Comparison of ENCODE assay signal across 1 cellular context in the genomic region with DNA sequence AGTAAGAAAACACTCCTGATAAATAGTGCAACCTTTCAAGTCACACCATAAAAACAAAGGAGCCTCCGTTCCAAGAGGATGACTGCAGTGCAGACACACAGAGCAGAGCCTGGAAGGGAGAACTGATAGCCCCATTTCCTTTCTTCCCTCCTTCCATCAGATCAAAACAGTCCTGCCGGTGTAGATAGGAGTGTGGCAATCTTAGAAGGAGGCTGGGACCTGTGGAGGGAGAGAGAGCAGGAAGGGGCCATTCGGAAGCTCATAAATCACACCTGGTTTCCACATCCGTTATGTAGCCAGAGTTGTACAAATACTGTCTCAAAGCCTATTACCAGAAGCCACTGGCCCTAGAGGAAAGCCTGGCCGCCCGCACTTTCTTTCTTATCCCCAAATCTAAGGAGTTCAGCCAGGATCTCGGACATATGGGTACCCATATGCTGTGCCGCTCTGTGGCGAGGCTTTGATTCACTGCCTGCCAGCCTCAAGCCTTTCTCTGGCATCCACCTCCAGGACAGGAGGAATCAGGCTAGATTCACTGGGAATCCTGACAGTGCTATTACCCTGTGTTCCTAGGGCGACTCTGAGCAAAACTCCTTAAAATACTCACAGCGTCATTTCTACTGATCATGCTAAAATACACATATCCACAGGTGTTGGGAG.
TF ChIP-seq lines count a peak whose summit lies in the region.

No MANE protein-coding gene starts in this region.

TF ChIP-seq in K562, 482 proteins besides CTCF, POLR2A, EP300 and RAD21 (continued from another document and continues in another):
- TF ChIP-seq RNF2 (IDR thresholded peaks at IDR 0.05), result peak; percentile 98
- TF ChIP-seq CCNT2 (IDR thresholded peaks at IDR 0.05; ENCODE audit: borderline replicate concordance, extremely low read depth, insufficient read length, low read depth, low read length), result peak; percentile 79
- no peak; the same call in 1 of the 2 replicates for TF ChIP-seq ZNF311 (CRISPR knock-in tag; IDR thresholded peaks at IDR 0.05)
- TF ChIP-seq FOXK1 (CRISPR knock-in tag; IDR thresholded peaks at IDR 0.05; ENCODE audit: borderline replicate concordance), result no peak
- no peak for TF ChIP-seq ZNF347 (CRISPR knock-in tag; IDR thresholded peaks at IDR 0.05; ENCODE audit: low read depth)
- TF ChIP-seq HEY1 (CRISPR knock-in tag; IDR thresholded peaks at IDR 0.05; ENCODE audit: borderline replicate concordance), result no peak
- peak; percentile 95 for TF ChIP-seq SOX6 (IDR thresholded peaks at IDR 0.05)
- peak; percentile 73; the same call in 1 of the 2 replicates for TF ChIP-seq ZNF175 (CRISPR knock-in tag; IDR thresholded peaks at IDR 0.05; ENCODE audit: low read depth)
- TF ChIP-seq ZNF561 (CRISPR knock-in tag; conservative IDR thresholded peaks at IDR 0.05), result no peak
- TF ChIP-seq MTA1 (IDR thresholded peaks at IDR 0.05; ENCODE audit: borderline replicate concordance), result peak; percentile 67
- TF ChIP-seq, protein P1, sequence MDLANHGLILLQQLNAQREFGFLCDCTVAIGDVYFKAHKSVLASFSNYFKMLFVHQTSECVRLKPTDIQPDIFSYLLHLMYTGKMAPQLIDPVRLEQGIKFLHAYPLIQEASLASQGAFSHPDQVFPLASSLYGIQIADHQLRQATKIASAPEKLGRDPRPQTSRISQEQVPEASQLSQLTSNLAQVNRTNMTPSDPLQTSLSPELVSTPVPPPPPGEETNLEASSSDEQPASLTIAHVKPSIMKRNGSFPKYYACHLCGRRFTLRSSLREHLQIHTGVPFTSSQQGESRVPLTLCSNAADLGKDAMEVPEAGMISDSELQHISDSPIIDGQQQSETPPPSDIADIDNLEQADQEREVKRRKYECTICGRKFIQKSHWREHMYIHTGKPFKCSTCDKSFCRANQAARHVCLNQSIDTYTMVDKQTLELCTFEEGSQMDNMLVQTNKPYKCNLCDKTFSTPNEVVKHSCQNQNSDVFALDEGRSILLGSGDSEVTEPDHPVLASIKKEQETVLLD (IDR thresholded peaks at IDR 0.05), result peak; percentile 65; the same call in 1 of the 2 replicates
- TF ChIP-seq, protein P2, sequence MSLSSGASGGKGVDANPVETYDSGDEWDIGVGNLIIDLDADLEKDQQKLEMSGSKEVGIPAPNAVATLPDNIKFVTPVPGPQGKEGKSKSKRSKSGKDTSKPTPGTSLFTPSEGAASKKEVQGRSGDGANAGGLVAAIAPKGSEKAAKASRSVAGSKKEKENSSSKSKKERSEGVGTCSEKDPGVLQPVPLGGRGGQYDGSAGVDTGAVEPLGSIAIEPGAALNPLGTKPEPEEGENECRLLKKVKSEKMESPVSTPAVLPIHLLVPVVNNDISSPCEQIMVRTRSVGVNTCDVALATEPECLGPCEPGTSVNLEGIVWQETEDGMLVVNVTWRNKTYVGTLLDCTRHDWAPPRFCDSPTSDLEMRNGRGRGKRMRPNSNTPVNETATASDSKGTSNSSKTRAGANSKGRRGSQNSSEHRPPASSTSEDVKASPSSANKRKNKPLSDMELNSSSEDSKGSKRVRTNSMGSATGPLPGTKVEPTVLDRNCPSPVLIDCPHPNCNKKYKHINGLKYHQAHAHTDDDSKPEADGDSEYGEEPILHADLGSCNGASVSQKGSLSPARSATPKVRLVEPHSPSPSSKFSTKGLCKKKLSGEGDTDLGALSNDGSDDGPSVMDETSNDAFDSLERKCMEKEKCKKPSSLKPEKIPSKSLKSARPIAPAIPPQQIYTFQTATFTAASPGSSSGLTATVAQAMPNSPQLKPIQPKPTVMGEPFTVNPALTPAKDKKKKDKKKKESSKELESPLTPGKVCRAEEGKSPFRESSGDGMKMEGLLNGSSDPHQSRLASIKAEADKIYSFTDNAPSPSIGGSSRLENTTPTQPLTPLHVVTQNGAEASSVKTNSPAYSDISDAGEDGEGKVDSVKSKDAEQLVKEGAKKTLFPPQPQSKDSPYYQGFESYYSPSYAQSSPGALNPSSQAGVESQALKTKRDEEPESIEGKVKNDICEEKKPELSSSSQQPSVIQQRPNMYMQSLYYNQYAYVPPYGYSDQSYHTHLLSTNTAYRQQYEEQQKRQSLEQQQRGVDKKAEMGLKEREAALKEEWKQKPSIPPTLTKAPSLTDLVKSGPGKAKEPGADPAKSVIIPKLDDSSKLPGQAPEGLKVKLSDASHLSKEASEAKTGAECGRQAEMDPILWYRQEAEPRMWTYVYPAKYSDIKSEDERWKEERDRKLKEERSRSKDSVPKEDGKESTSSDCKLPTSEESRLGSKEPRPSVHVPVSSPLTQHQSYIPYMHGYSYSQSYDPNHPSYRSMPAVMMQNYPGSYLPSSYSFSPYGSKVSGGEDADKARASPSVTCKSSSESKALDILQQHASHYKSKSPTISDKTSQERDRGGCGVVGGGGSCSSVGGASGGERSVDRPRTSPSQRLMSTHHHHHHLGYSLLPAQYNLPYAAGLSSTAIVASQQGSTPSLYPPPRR (CRISPR knock-in tag; IDR thresholded peaks at IDR 0.05; ENCODE audit: borderline replicate concordance), result no peak
- no peak for TF ChIP-seq NFRKB (IDR thresholded peaks at IDR 0.05; ENCODE audit: low read depth)
- no peak for TF ChIP-seq PYGO2 (tag; IDR thresholded peaks at IDR 0.05)
- TF ChIP-seq MEIS2 (IDR thresholded peaks at IDR 0.05; ENCODE audit: partially characterized antibody), result peak; percentile 99
- peak; percentile 86; the same call in 1 of the 2 replicates for TF ChIP-seq CC2D1A (IDR thresholded peaks at IDR 0.05)
- TF ChIP-seq, protein P3, sequence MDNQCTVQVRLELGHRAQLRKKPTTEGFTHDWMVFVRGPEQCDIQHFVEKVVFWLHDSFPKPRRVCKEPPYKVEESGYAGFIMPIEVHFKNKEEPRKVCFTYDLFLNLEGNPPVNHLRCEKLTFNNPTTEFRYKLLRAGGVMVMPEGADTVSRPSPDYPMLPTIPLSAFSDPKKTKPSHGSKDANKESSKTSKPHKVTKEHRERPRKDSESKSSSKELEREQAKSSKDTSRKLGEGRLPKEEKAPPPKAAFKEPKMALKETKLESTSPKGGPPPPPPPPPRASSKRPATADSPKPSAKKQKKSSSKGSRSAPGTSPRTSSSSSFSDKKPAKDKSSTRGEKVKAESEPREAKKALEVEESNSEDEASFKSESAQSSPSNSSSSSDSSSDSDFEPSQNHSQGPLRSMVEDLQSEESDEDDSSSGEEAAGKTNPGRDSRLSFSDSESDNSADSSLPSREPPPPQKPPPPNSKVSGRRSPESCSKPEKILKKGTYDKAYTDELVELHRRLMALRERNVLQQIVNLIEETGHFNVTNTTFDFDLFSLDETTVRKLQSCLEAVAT (IDR thresholded peaks at IDR 0.05), result no peak
- TF ChIP-seq E2F3 (CRISPR knock-in tag; IDR thresholded peaks at IDR 0.05), result no peak
- TF ChIP-seq ZNF444 (CRISPR knock-in tag; IDR thresholded peaks at IDR 0.05), result no peak
- TF ChIP-seq, protein P4, sequence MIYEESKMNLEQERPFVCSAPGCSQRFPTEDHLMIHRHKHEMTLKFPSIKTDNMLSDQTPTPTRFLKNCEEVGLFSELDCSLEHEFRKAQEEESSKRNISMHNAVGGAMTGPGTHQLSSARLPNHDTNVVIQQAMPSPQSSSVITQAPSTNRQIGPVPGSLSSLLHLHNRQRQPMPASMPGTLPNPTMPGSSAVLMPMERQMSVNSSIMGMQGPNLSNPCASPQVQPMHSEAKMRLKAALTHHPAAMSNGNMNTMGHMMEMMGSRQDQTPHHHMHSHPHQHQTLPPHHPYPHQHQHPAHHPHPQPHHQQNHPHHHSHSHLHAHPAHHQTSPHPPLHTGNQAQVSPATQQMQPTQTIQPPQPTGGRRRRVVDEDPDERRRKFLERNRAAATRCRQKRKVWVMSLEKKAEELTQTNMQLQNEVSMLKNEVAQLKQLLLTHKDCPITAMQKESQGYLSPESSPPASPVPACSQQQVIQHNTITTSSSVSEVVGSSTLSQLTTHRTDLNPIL (CRISPR knock-in tag; IDR thresholded peaks at IDR 0.05), result no peak
- no peak; the same call in 1 of the 2 replicates for TF ChIP-seq ZKSCAN8 (CRISPR knock-in tag; IDR thresholded peaks at IDR 0.05)
- no peak for TF ChIP-seq SUPT5H (IDR thresholded peaks at IDR 0.05)
- TF ChIP-seq, protein P5, sequence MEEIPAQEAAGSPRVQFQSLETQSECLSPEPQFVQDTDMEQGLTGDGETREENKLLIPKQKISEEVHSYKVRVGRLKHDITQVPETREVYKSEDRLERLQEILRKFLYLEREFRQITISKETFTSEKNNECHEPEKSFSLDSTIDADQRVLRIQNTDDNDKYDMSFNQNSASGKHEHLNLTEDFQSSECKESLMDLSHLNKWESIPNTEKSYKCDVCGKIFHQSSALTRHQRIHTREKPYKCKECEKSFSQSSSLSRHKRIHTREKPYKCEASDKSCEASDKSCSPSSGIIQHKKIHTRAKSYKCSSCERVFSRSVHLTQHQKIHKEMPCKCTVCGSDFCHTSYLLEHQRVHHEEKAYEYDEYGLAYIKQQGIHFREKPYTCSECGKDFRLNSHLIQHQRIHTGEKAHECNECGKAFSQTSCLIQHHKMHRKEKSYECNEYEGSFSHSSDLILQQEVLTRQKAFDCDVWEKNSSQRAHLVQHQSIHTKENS (CRISPR knock-in tag; IDR thresholded peaks at IDR 0.05), result no peak
- no peak for TF ChIP-seq SAP30 (IDR thresholded peaks at IDR 0.05; ENCODE audit: borderline replicate concordance, insufficient read depth, low read depth, low read length, poor library complexity, severe bottlenecking)
- no peak for TF ChIP-seq ZNF586 (CRISPR knock-in tag; conservative IDR thresholded peaks at IDR 0.05)
- TF ChIP-seq ZNF431 (CRISPR knock-in tag; IDR thresholded peaks at IDR 0.05), result no peak
- TF ChIP-seq, protein P6, sequence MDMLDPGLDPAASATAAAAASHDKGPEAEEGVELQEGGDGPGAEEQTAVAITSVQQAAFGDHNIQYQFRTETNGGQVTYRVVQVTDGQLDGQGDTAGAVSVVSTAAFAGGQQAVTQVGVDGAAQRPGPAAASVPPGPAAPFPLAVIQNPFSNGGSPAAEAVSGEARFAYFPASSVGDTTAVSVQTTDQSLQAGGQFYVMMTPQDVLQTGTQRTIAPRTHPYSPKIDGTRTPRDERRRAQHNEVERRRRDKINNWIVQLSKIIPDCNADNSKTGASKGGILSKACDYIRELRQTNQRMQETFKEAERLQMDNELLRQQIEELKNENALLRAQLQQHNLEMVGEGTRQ (CRISPR knock-in tag; IDR thresholded peaks at IDR 0.05), result no peak
- no peak for TF ChIP-seq MAFK (IDR thresholded peaks at IDR 0.05; ENCODE audit: low read length)
- peak; percentile 95 for TF ChIP-seq TEAD4 (IDR thresholded peaks at IDR 0.05; ENCODE audit: low read length)
- no peak for TF ChIP-seq TEAD4 (CRISPR knock-in tag; IDR thresholded peaks at IDR 0.05; ENCODE audit: borderline replicate concordance)
- TF ChIP-seq EZH2 (IDR thresholded peaks at IDR 0.05; ENCODE audit: borderline replicate concordance, low read depth, low read length), result no peak
- no peak for TF ChIP-seq EWSR1 (IDR thresholded peaks at IDR 0.05; ENCODE audit: borderline replicate concordance, low read depth, partially characterized antibody)
- no peak for TF ChIP-seq HOXB6 (CRISPR knock-in tag; IDR thresholded peaks at IDR 0.05; ENCODE audit: borderline replicate concordance)
- TF ChIP-seq, protein P7, sequence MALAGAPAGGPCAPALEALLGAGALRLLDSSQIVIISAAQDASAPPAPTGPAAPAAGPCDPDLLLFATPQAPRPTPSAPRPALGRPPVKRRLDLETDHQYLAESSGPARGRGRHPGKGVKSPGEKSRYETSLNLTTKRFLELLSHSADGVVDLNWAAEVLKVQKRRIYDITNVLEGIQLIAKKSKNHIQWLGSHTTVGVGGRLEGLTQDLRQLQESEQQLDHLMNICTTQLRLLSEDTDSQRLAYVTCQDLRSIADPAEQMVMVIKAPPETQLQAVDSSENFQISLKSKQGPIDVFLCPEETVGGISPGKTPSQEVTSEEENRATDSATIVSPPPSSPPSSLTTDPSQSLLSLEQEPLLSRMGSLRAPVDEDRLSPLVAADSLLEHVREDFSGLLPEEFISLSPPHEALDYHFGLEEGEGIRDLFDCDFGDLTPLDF (CRISPR knock-in tag; IDR thresholded peaks at IDR 0.05), result no peak
- TF ChIP-seq NONO (IDR thresholded peaks at IDR 0.05; ENCODE audit: low read depth in 2 of 2, low read length in 1 of 2), result no peak
- peak; percentile 47; the same call in 1 of the 2 replicates for TF ChIP-seq NFE2 (IDR thresholded peaks at IDR 0.05; ENCODE audit: low read depth)
- TF ChIP-seq, protein P8, sequence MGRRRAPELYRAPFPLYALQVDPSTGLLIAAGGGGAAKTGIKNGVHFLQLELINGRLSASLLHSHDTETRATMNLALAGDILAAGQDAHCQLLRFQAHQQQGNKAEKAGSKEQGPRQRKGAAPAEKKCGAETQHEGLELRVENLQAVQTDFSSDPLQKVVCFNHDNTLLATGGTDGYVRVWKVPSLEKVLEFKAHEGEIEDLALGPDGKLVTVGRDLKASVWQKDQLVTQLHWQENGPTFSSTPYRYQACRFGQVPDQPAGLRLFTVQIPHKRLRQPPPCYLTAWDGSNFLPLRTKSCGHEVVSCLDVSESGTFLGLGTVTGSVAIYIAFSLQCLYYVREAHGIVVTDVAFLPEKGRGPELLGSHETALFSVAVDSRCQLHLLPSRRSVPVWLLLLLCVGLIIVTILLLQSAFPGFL (CRISPR knock-in tag; IDR thresholded peaks at IDR 0.05), result no peak
- TF ChIP-seq, protein P9, sequence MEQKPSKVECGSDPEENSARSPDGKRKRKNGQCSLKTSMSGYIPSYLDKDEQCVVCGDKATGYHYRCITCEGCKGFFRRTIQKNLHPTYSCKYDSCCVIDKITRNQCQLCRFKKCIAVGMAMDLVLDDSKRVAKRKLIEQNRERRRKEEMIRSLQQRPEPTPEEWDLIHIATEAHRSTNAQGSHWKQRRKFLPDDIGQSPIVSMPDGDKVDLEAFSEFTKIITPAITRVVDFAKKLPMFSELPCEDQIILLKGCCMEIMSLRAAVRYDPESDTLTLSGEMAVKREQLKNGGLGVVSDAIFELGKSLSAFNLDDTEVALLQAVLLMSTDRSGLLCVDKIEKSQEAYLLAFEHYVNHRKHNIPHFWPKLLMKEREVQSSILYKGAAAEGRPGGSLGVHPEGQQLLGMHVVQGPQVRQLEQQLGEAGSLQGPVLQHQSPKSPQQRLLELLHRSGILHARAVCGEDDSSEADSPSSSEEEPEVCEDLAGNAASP (IDR thresholded peaks at IDR 0.05), result no peak
- peak; percentile 83 for TF ChIP-seq JUND (IDR thresholded peaks at IDR 0.05; ENCODE audit: borderline replicate concordance, low read depth, low read length)
- TF ChIP-seq JUND (tag; IDR thresholded peaks at IDR 0.05; ENCODE audit: borderline replicate concordance, low read depth, low read length), result peak; percentile 52; the same call in 1 of the 3 replicates
- no peak for TF ChIP-seq SIRT6 (IDR thresholded peaks at IDR 0.05; ENCODE audit: low read depth, low read length)
- TF ChIP-seq FOXA3 (CRISPR knock-in tag; conservative IDR thresholded peaks at IDR 0.05 in 1 of 2, IDR thresholded peaks at IDR 0.05 in 1 of 2), result 0 out of 4 replicates have a peak, but pooled peaks of 1 of the 2 experiments have one; percentile 3
- 0 out of 2 replicates have a peak, but pooled peaks have one; percentile 59 for TF ChIP-seq GATAD2A (IDR thresholded peaks at IDR 0.05)
- peak; percentile 55; the same call in 1 of the 2 replicates for TF ChIP-seq ZNF263 (CRISPR knock-in tag; IDR thresholded peaks at IDR 0.05; ENCODE audit: borderline replicate concordance)
- peak; percentile 90 for TF ChIP-seq GATA2 (CRISPR knock-in tag; IDR thresholded peaks at IDR 0.05)
- no peak for TF ChIP-seq KLF6 (CRISPR knock-in tag; IDR thresholded peaks at IDR 0.05; ENCODE audit: borderline replicate concordance)
